Comparison of ENCODE assay signal across 8 cellular contexts in genomic region chr1:213374369-213374768, GRCh38.
A peak's percentile ranks its signal among the peaks of the same experiment; 100 is the strongest.
DNase-seq lines count a peak whose midpoint lies in the region; ATAC-seq and TF ChIP-seq lines count a peak whose summit lies in the region.

No MANE protein-coding gene starts in this region.

- no peak for TF ChIP-seq POLR2A in GM18505 (IDR thresholded peaks at IDR 0.05; ENCODE audit: borderline replicate concordance, extremely low read depth, insufficient read depth, insufficient read length)

- H3K4me1 ChIP-seq in lung (ENCODE audit: control insufficient read depth in 2 of 2, insufficient read depth in 2 of 2, low read length in 2 of 2): no peaks in the 10 kb centered on the region

- TF ChIP-seq CTCF in WI38 (IDR thresholded peaks at IDR 0.05; ENCODE audit: low read depth, low read length) (peak; percentile 94), coronary artery (IDR thresholded peaks at IDR 0.05) (peak; percentile 56), lung (IDR thresholded peaks at IDR 0.05; ENCODE audit: control extremely low read depth, extremely low read depth) (no peak)

- H3K36me3 ChIP-seq in lung (ENCODE audit: control insufficient read depth in 2 of 2, insufficient read depth in 2 of 2, low read length in 2 of 2): no peaks in the 10 kb centered on the region

- H3K27ac ChIP-seq in coronary artery (no peak overlapping the region), lung (ENCODE audit: low read depth in 1 of 2, low read length in 1 of 2) (no peak overlapping the region)

- no peaks in the 10 kb centered on the region for H3K27me3 ChIP-seq in lung (ENCODE audit: control insufficient read depth, insufficient read depth)

- H3K4me3 ChIP-seq in WI38 (ENCODE audit: low read depth, low read length) (no peak overlapping the region), coronary artery (no peak overlapping the region), lung (no peak overlapping the region)

- no peaks in the 10 kb centered on the region for H3K9me3 ChIP-seq in lung (ENCODE audit: control insufficient read depth in 2 of 2, insufficient read depth in 1 of 2, low read length in 1 of 2)

- peak; percentile 83 for ATAC-seq in GM18505 (IDR thresholded peaks at IDR 0.05; ENCODE audit: unreplicated experiment)
- ATAC-seq in HG02973 (IDR thresholded peaks at IDR 0.05; ENCODE audit: unreplicated experiment): peak; percentile 84
- ATAC-seq in lung (ENCODE audit: insufficient read depth, low FRiP score): no peak

- DNase-seq in AG08395 (ENCODE audit: low spot score) (peak; percentile 76), NCI-H2107 (lab: John Stamatoyannopoulos, UW) (peak; percentile 81), coronary artery (ENCODE audit: low spot score) (no peak), lung (ENCODE audit: low spot score) (peak; percentile 62)
- DNase-seq in stimulated activated CD8-positive, alpha-beta memory T cell treated with anti-CD3 and anti-CD28 coated beads, Interleukin-7, amount 100 ng/mL, for 24 hours (ENCODE audit: low read depth): peak; percentile 40

- WGBS in lung, 2 donors: 30% methylated on average over 5 of the region's 5 CpGs
